18 cellular contexts compared by ENCODE assay signal in the genomic region with DNA sequence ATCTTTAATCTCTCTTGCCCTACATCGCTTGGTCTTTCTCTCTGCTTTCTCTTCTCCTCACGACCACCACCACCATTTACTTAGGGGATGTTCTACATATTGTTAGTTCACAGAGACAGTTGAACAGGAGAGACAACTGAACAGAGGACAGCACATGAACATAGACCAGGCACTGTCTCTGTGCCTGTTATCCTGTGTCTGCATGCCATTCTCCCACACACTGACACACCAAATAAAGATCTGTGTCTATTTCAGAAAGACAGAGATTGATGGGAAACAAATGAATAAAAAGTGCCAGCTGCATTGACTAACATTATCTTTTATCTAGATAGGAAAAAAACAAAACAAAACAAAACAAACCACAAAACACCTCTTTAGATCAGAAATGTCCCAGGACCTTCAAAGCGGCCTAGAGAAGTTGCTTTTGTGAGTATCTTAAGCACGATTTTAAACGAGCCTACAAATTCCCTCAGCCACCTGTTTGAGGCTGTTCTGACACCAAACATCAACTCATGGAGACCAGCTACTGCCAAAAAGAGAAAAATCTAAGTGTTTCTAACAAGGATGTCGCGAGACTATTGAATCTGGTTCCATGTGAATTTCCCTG.
DNase-seq lines count a peak whose midpoint lies in the region; ATAC-seq and TF ChIP-seq lines count a peak whose summit lies in the region.
"Had no signal": no experiment of that assay in that cellular context is flagged by ENCODE, and none has a peak within 500 bp of the region (broad histone marks: within the 10 kb centered on the region; RNA-seq: fewer than 3 reads in every experiment).

No MANE protein-coding gene starts in this region.

- H3K36me3 ChIP-seq in CD8-positive, alpha-beta memory T cell (ENCODE audit: insufficient read depth, low read length), result no peaks in the 10 kb centered on the region
- H3K36me3 ChIP-seq in SK-N-MC (ENCODE audit: insufficient read depth, low read length) (no peaks in the 10 kb centered on the region), parathyroid adenoma (ENCODE audit: control insufficient read depth, insufficient read depth, low read length) (no peaks in the 10 kb centered on the region)
- H3K36me3 ChIP-seq: transverse colon had no signal

- no peak for TF ChIP-seq CTCF in parathyroid adenoma (IDR thresholded peaks at IDR 0.05)

- H3K9ac ChIP-seq in SK-N-MC (ENCODE audit: insufficient read length) (no peak overlapping the region), parathyroid adenoma (no peak overlapping the region)

- H3K4me1 Mint-ChIP-seq in CD8-positive, alpha-beta memory T cell, result peaks cover 57 to 62% (median 60%) of the 10 kb centered on the region in 3 donors

- H3K79me2 ChIP-seq in parathyroid adenoma, result no peaks in the 10 kb centered on the region

- ATAC-seq in SK-N-SH treated with all-trans-retinoic acid at 6 μM for 48 hours (no peak), HG03139 (IDR thresholded peaks at IDR 0.05; ENCODE audit: unreplicated experiment) (no peak)
- ATAC-seq: HepG2, left lobe of liver had no signal

- H3K27ac ChIP-seq in CD8-positive, alpha-beta memory T cell (ENCODE audit: low read depth, low read length), result no peak overlapping the region
- H3K27ac ChIP-seq in SK-N-MC (peak overlapping the region; percentile 25; the same call in 1 of the 2 replicates), parathyroid adenoma (no peak overlapping the region)
- H3K27ac ChIP-seq: transverse colon had no signal

- peak overlapping the region; percentile 24 for H2AFZ ChIP-seq in parathyroid adenoma

- CTCF ChIA-PET in CD8-positive, alpha-beta memory T cell (lab: Charles Lee), result interaction anchor here (1.2 to 4.4 kb wide), 2 partner anchors 12 to 65 kb away, joined by 5 to 26 read pairs; no protein-coding TSS in a partner anchor

- DNase-seq in CD8-positive, alpha-beta memory T cell, result peak in 2 of 5 donors; percentile 24 to 53
- DNase-seq in SK-N-MC (ENCODE audit: low read depth, low spot score), result no peak
- DNase-seq in central memory CD4-positive, alpha-beta T cell, result peak; percentile 57
- DNase-seq in activated CD8-positive, alpha-beta memory T cell treated with anti-CD3 and anti-CD28 coated beads, Interleukin-2, amount 50 U/mL, for 4 hours, result no peak
- DNase-seq: activated effector memory CD4-positive, alpha-beta T cell treated with anti-CD3 and anti-CD28 coated beads, Interleukin-2, amount 50 U/mL, for 16 hours; H7; midbrain; NCI-H1436; NCI-H2171; NCI-H526 treated with DMSO at 0.1 percent for 48 hours; nucleus accumbens; stimulated activated CD4-positive, alpha-beta T cell treated with anti-CD3 and anti-CD28 coated beads, Interleukin-15, amount 100 ng/mL, for 24 hours; transverse colon had no signal

- peak overlapping the region in 6 of 7 donors; percentile 35 to 70 (median 52) for H3K4me3 Mint-ChIP-seq in CD8-positive, alpha-beta memory T cell

- H3K4me2 ChIP-seq in parathyroid adenoma (ENCODE audit: low read length), result no peak overlapping the region

- peaks cover 54% of the 10 kb centered on the region for H3K4me1 ChIP-seq in CD8-positive, alpha-beta memory T cell (ENCODE audit: insufficient read depth, low read length)
- peaks cover 5% of the 10 kb centered on the region for H3K4me1 ChIP-seq in parathyroid adenoma
- H3K4me1 ChIP-seq: transverse colon had no signal

- peaks cover 0 to 1% (median 0%) of the 10 kb centered on the region in 5 donors for H3K9me3 Mint-ChIP-seq in CD8-positive, alpha-beta memory T cell

- no peaks in the 10 kb centered on the region for H3K9me3 ChIP-seq in CD8-positive, alpha-beta memory T cell (ENCODE audit: low read length)
- no peaks in the 10 kb centered on the region; the same call in 1 of the 2 replicates for H3K9me3 ChIP-seq in SK-N-MC (ENCODE audit: low read depth, low read length)
- H3K9me3 ChIP-seq in parathyroid adenoma (ENCODE audit: control insufficient read depth, low read length), result no peaks in the 10 kb centered on the region
- H3K9me3 ChIP-seq: transverse colon had no signal

- POLR2A ChIA-PET in CD8-positive, alpha-beta memory T cell (lab: Charles Lee), result interaction anchor here (0.9 kb wide), 1 partner anchor 11 kb away, joined by 3 read pairs; no protein-coding TSS in a partner anchor

- peaks cover 0 to 22% (median 4%) of the 10 kb centered on the region in 3 donors for H3K36me3 Mint-ChIP-seq in CD8-positive, alpha-beta memory T cell

- no peaks in the 10 kb centered on the region for H3K27me3 ChIP-seq in CD8-positive, alpha-beta memory T cell (ENCODE audit: insufficient read depth, low read length, poor library complexity, severe bottlenecking)
- no peaks in the 10 kb centered on the region for H3K27me3 ChIP-seq in parathyroid adenoma (ENCODE audit: control insufficient read depth, insufficient read depth, low read length)

- no peak overlapping the region for H3K4me3 ChIP-seq in CD8-positive, alpha-beta memory T cell (ENCODE audit: low read length)
- H3K4me3 ChIP-seq in SK-N-MC (no peak overlapping the region), parathyroid adenoma (ENCODE audit: low read depth, low read length) (no peak overlapping the region)
- H3K4me3 ChIP-seq: transverse colon had no signal

- H3K27ac Mint-ChIP-seq in CD8-positive, alpha-beta memory T cell, result peak overlapping the region; percentile 80 to 94 (median 90)

- no peaks in the 10 kb centered on the region for H3K27me3 Mint-ChIP-seq in CD8-positive, alpha-beta memory T cell

TF ChIP-seq in SK-N-SH treated with all-trans-retinoic acid at 6 μM for 48 hours, 23 proteins besides CTCF, POLR2A, EP300 and RAD21:
- TF ChIP-seq ZC3H10 (CRISPR knock-in tag; IDR thresholded peaks at IDR 0.05), result no peak
- TF ChIP-seq, protein P1, sequence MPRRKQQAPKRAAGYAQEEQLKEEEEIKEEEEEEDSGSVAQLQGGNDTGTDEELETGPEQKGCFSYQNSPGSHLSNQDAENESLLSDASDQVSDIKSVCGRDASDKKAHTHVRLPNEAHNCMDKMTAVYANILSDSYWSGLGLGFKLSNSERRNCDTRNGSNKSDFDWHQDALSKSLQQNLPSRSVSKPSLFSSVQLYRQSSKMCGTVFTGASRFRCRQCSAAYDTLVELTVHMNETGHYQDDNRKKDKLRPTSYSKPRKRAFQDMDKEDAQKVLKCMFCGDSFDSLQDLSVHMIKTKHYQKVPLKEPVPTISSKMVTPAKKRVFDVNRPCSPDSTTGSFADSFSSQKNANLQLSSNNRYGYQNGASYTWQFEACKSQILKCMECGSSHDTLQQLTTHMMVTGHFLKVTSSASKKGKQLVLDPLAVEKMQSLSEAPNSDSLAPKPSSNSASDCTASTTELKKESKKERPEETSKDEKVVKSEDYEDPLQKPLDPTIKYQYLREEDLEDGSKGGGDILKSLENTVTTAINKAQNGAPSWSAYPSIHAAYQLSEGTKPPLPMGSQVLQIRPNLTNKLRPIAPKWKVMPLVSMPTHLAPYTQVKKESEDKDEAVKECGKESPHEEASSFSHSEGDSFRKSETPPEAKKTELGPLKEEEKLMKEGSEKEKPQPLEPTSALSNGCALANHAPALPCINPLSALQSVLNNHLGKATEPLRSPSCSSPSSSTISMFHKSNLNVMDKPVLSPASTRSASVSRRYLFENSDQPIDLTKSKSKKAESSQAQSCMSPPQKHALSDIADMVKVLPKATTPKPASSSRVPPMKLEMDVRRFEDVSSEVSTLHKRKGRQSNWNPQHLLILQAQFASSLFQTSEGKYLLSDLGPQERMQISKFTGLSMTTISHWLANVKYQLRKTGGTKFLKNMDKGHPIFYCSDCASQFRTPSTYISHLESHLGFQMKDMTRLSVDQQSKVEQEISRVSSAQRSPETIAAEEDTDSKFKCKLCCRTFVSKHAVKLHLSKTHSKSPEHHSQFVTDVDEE (CRISPR knock-in tag; IDR thresholded peaks at IDR 0.05), result no peak
- TF ChIP-seq, protein P2, sequence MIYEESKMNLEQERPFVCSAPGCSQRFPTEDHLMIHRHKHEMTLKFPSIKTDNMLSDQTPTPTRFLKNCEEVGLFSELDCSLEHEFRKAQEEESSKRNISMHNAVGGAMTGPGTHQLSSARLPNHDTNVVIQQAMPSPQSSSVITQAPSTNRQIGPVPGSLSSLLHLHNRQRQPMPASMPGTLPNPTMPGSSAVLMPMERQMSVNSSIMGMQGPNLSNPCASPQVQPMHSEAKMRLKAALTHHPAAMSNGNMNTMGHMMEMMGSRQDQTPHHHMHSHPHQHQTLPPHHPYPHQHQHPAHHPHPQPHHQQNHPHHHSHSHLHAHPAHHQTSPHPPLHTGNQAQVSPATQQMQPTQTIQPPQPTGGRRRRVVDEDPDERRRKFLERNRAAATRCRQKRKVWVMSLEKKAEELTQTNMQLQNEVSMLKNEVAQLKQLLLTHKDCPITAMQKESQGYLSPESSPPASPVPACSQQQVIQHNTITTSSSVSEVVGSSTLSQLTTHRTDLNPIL (CRISPR knock-in tag; IDR thresholded peaks at IDR 0.05; ENCODE audit: low read depth), result no peak
